ENCODE assay signal across 8 cellular contexts in the genomic region with DNA sequence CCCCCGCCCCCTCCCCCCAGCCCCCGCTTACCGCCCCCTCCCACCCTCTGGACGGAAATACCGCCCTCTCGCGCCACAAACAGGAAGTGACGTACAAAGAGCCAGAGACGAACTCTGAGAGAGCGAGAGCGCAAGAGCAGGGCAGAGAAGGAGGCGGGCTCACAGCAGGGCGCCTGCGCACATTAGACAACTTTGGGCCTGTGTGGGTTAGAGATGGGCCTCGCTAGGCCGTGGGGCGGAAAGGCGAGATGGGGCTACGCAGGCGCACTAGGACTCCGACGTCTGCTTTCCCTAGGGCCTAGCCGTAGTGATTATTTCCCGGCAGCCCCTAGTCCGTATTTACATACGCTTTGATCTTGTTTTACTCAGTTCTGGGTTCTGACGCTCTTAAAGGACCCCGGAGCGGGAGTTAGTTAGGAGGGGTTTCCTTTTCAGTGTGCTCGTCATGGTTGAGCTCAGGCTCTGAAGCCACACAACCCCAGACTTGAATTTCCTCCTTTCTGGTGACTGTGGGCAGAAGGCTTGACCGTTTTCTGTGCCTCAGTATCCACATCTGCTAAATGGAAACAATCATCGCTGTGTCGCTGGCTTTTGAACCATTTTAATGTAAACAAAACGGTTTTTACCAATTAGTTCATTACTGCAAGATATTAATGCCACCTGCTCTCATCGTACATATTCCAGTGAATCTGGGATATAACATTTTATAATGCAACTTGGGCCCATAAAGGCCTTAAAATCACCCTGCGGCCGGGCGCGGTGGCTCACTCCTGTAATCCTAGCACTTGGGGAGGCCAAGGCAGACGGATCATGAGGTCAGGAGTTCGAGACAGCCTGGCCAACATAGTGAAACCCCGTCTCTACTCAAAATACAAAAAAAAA. TPM values are rescaled to one million over a fixed set of nuclear protein-coding genes. Genes with fewer than 3 reads are reported as not detected.
DNase-seq lines count a peak whose midpoint lies in the region; ATAC-seq lines count a peak whose summit lies in the region.

No MANE protein-coding gene starts in this region.

- DNase-seq in C1 segment of cervical spinal cord (lab: John Stamatoyannopoulos, UW) = peak; percentile 90 to 99 (median 97)
- peak; percentile 100 for DNase-seq in NCI-H526 (lab: John Stamatoyannopoulos, UW)
- DNase-seq in activated CD4-positive, alpha-beta T cell treated with anti-CD3 and anti-CD28 coated beads, Interleukin-2, amount 10 ng/mL, durations not matched to agents 24 days and 14 days = peak; percentile 99
- peak; percentile 100 for DNase-seq in dedifferentiated amniotic fluid mesenchymal stem cell (ENCODE audit: extremely low spot score)
- peak; percentile 100 for DNase-seq in left kidney (ENCODE audit: low read depth, low spot score)
- peak; percentile 99 for DNase-seq in stimulated activated CD4-positive, alpha-beta T cell treated with anti-CD3 and anti-CD28 coated beads, Interleukin-1b, Interleukin-23, amount 100 ng/mL, for 48 hours

- peaks cover 37% of the 10 kb centered on the region for H3K4me1 Mint-ChIP-seq in activated CD4-positive, alpha-beta T cell treated with anti-CD3 and anti-CD28 coated beads, Interleukin-2, amount 10 ng/mL, durations not matched to agents 24 days and 14 days

- peak overlapping the region; percentile 99 for H3K4me3 Mint-ChIP-seq in activated CD4-positive, alpha-beta T cell treated with anti-CD3 and anti-CD28 coated beads, Interleukin-2, amount 10 ng/mL, durations not matched to agents 24 days and 14 days

- peaks cover 2% of the 10 kb centered on the region for H3K27me3 Mint-ChIP-seq in activated CD4-positive, alpha-beta T cell treated with anti-CD3 and anti-CD28 coated beads, Interleukin-2, amount 10 ng/mL, durations not matched to agents 24 days and 14 days

- no peaks in the 10 kb centered on the region for H3K9me3 Mint-ChIP-seq in activated CD4-positive, alpha-beta T cell treated with anti-CD3 and anti-CD28 coated beads, Interleukin-2, amount 10 ng/mL, durations not matched to agents 24 days and 14 days

- peak; percentile 81 for ATAC-seq in GM19328 (IDR thresholded peaks at IDR 0.05; ENCODE audit: unreplicated experiment)
- ATAC-seq in HG03469 (IDR thresholded peaks at IDR 0.05; ENCODE audit: unreplicated experiment) = peak; percentile 67

- H3K27ac Mint-ChIP-seq in activated CD4-positive, alpha-beta T cell treated with anti-CD3 and anti-CD28 coated beads, Interleukin-2, amount 10 ng/mL, durations not matched to agents 24 days and 14 days = peak overlapping the region; percentile 99

- H3K36me3 Mint-ChIP-seq in activated CD4-positive, alpha-beta T cell treated with anti-CD3 and anti-CD28 coated beads, Interleukin-2, amount 10 ng/mL, durations not matched to agents 24 days and 14 days (ENCODE audit: low read depth) = peaks cover 15% of the 10 kb centered on the region

- intact Hi-C loops in activated CD4-positive, alpha-beta T cell treated with anti-CD3 and anti-CD28 coated beads, Interleukin-2, amount 10 ng/mL, durations not matched to agents 24 days and 14 days (cut with micrococcal nuclease) = loop anchor here (1.0 to 10.0 kb wide), 7 partner anchors 63 to 329 kb away; partner anchors contain the start of genes C19orf47, MAP3K10, PLD3 and SERTAD1

RNA-seq across cellular contexts. Expression of gene AKT2, which starts 0.4 kb away (rescaled TPM):
- total RNA-seq in activated CD4-positive, alpha-beta T cell treated with anti-CD3 and anti-CD28 coated beads, Interleukin-2, amount 10 ng/mL, durations not matched to agents 24 days and 14 days = 160 and 163 TPM in 2 replicates

RNA-seq across cellular contexts. Expression of gene CCNP, which starts 59.1 kb away (rescaled TPM):
- total RNA-seq in activated CD4-positive, alpha-beta T cell treated with anti-CD3 and anti-CD28 coated beads, Interleukin-2, amount 10 ng/mL, durations not matched to agents 24 days and 14 days = 0.19 and 0.28 TPM in 2 replicates

Comparison
In these comparisons a context has a peak if more than half of its experiments do, and no peak if none do; other contexts are left out.
1. Peak in every context shown above with its lines: DNase-seq and ATAC-seq.